In genomic region chr17:7572338-7572587, GRCh38 we compare ENCODE assay signal across 1 cellular context.
TF ChIP-seq lines count a peak whose summit lies in the region.

No MANE protein-coding gene starts in this region.

TF ChIP-seq in K562, 482 proteins besides CTCF, POLR2A, EP300 and RAD21 (continues in another document):
- TF ChIP-seq TFAP4 (CRISPR knock-in tag; IDR thresholded peaks at IDR 0.05; ENCODE audit: borderline replicate concordance) (peak; percentile 76), SP1 (CRISPR knock-in tag; IDR thresholded peaks at IDR 0.05) (no peak), MYC (IDR thresholded peaks at IDR 0.05; ENCODE audit: low read depth, low read length) (peak; percentile 100), MYC (CRISPR knock-in tag; IDR thresholded peaks at IDR 0.05; ENCODE audit: borderline replicate concordance, low read depth) (peak; percentile 76; the same call in 1 of the 2 replicates), KLF1 (tag; IDR thresholded peaks at IDR 0.05) (peak; percentile 52; the same call in 1 of the 2 replicates), HDAC1 (IDR thresholded peaks at IDR 0.05) (0 out of 4 replicates have a peak, but pooled peaks of 1 of the 2 experiments have one; percentile 2), PHTF2 (CRISPR knock-in tag; IDR thresholded peaks at IDR 0.05) (no peak), CHD4 (IDR thresholded peaks at IDR 0.05; ENCODE audit: insufficient read depth, insufficient replicate concordance, low read depth, low read length, poor library complexity, severe bottlenecking) (no peak), E2F6 (IDR thresholded peaks at IDR 0.05; ENCODE audit: borderline replicate concordance in 1 of 2, extremely low read depth in 1 of 2, insufficient read depth in 1 of 2, insufficient read length in 1 of 2, low read depth in 1 of 2, low read length in 1 of 2, poor library complexity in 1 of 2, severe bottlenecking in 1 of 2) (peak; percentile 81 to 93), RBM34 (IDR thresholded peaks at IDR 0.05; ENCODE audit: borderline replicate concordance, insufficient read depth, low read length) (no peak), RNF2 (IDR thresholded peaks at IDR 0.05) (no peak), E2F8 (IDR thresholded peaks at IDR 0.05; ENCODE audit: low read depth, partially characterized antibody) (peak; percentile 79), L3MBTL2 (IDR thresholded peaks at IDR 0.05) (peak; percentile 99), SIN3A (IDR thresholded peaks at IDR 0.05; ENCODE audit: borderline replicate concordance in 2 of 2, control insufficient read depth in 1 of 2, low read depth in 2 of 2, low read length in 2 of 2) (peak in 1 of 2 experiments; percentile 66; a peak in 1 of 4 replicates), POLR2AphosphoS2 (IDR thresholded peaks at IDR 0.05; ENCODE audit: low read length) (peak; percentile 98; the same call in 1 of the 2 replicates), GABPB2 (CRISPR knock-in tag; conservative IDR thresholded peaks at IDR 0.05) (no peak), USF2 (CRISPR knock-in tag; IDR thresholded peaks at IDR 0.05) (peak; percentile 94), TAF7 (tag; IDR thresholded peaks at IDR 0.05) (peak; percentile 43; the same call in 1 of the 2 replicates), HCFC1 (IDR thresholded peaks at IDR 0.05; ENCODE audit: low read depth, low read length) (peak; percentile 68), NCOA1 (IDR thresholded peaks at IDR 0.05; ENCODE audit: low read depth) (no peak), HIVEP1 (CRISPR knock-in tag; IDR thresholded peaks at IDR 0.05) (no peak), YBX1 (IDR thresholded peaks at IDR 0.05) (no peak), FOXK2 (conservative IDR thresholded peaks at IDR 0.05 in 1 of 2, IDR thresholded peaks at IDR 0.05 in 1 of 2; ENCODE audit: low read depth in 2 of 2) (peak; percentile 63 to 64; a peak in 2 of 4 replicates), NKRF (IDR thresholded peaks at IDR 0.05; ENCODE audit: borderline replicate concordance) (peak; percentile 57; the same call in 1 of the 2 replicates), BHLHE40 (IDR thresholded peaks at IDR 0.05; ENCODE audit: low read length) (peak; percentile 99), YY1 (IDR thresholded peaks at IDR 0.05; ENCODE audit: borderline replicate concordance in 1 of 3, control insufficient read depth in 1 of 3, extremely low read depth in 1 of 3, insufficient read depth in 3 of 3, insufficient read length in 1 of 3, insufficient replicate concordance in 2 of 3, low read depth in 1 of 3, low read length in 2 of 3) (peak; percentile 87 to 95 (median 95)), SPI1 (IDR thresholded peaks at IDR 0.05; ENCODE audit: borderline replicate concordance, low read depth, low read length) (peak; percentile 77), JUN (IDR thresholded peaks at IDR 0.05; ENCODE audit: borderline replicate concordance, low read depth, low read length) (peak; percentile 76; the same call in 1 of the 2 replicates), JUN (CRISPR knock-in tag; IDR thresholded peaks at IDR 0.05; ENCODE audit: borderline replicate concordance) (no peak), CBFA2T2 (conservative IDR thresholded peaks at IDR 0.05) (peak; percentile 54)
- TF ChIP-seq, protein P1, sequence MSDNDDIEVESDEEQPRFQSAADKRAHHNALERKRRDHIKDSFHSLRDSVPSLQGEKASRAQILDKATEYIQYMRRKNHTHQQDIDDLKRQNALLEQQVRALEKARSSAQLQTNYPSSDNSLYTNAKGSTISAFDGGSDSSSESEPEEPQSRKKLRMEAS (CRISPR knock-in tag; IDR thresholded peaks at IDR 0.05): peak; percentile 97
- TF ChIP-seq, protein P2, sequence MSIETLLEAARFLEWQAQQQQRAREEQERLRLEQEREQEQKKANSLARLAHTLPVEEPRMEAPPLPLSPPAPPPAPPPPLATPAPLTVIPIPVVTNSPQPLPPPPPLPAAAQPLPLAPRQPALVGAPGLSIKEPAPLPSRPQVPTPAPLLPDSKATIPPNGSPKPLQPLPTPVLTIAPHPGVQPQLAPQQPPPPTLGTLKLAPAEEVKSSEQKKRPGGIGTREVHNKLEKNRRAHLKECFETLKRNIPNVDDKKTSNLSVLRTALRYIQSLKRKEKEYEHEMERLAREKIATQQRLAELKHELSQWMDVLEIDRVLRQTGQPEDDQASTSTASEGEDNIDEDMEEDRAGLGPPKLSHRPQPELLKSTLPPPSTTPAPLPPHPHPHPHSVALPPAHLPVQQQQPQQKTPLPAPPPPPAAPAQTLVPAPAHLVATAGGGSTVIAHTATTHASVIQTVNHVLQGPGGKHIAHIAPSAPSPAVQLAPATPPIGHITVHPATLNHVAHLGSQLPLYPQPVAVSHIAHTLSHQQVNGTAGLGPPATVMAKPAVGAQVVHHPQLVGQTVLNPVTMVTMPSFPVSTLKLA (conservative IDR thresholded peaks at IDR 0.05): peak; percentile 98 to 99
- TF ChIP-seq, protein P3, sequence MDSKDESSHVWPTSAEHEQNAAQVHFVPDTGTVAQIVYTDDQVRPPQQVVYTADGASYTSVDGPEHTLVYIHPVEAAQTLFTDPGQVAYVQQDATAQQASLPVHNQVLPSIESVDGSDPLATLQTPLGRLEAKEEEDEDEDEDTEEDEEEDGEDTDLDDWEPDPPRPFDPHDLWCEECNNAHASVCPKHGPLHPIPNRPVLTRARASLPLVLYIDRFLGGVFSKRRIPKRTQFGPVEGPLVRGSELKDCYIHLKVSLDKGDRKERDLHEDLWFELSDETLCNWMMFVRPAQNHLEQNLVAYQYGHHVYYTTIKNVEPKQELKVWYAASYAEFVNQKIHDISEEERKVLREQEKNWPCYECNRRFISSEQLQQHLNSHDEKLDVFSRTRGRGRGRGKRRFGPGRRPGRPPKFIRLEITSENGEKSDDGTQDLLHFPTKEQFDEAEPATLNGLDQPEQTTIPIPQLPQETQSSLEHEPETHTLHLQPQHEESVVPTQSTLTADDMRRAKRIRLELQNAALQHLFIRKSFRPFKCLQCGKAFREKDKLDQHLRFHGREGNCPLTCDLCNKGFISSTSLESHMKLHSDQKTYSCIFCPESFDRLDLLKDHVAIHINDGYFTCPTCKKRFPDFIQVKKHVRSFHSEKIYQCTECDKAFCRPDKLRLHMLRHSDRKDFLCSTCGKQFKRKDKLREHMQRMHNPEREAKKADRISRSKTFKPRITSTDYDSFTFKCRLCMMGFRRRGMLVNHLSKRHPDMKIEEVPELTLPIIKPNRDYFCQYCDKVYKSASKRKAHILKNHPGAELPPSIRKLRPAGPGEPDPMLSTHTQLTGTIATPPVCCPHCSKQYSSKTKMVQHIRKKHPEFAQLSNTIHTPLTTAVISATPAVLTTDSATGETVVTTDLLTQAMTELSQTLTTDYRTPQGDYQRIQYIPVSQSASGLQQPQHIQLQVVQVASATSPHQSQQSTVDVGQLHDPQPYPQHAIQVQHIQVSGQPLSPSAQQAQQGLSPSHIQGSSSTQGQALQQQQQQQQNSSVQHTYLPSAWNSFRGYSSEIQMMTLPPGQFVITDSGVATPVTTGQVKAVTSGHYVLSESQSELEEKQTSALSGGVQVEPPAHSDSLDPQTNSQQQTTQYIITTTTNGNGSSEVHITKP (IDR thresholded peaks at IDR 0.05; ENCODE audit: partially characterized antibody): peak; percentile 10
- TF ChIP-seq, protein P4, sequence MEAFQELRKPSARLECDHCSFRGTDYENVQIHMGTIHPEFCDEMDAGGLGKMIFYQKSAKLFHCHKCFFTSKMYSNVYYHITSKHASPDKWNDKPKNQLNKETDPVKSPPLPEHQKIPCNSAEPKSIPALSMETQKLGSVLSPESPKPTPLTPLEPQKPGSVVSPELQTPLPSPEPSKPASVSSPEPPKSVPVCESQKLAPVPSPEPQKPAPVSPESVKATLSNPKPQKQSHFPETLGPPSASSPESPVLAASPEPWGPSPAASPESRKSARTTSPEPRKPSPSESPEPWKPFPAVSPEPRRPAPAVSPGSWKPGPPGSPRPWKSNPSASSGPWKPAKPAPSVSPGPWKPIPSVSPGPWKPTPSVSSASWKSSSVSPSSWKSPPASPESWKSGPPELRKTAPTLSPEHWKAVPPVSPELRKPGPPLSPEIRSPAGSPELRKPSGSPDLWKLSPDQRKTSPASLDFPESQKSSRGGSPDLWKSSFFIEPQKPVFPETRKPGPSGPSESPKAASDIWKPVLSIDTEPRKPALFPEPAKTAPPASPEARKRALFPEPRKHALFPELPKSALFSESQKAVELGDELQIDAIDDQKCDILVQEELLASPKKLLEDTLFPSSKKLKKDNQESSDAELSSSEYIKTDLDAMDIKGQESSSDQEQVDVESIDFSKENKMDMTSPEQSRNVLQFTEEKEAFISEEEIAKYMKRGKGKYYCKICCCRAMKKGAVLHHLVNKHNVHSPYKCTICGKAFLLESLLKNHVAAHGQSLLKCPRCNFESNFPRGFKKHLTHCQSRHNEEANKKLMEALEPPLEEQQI (IDR thresholded peaks at IDR 0.05): no peak
